ENCODE assay signal across 22 cellular contexts in the genomic region with DNA sequence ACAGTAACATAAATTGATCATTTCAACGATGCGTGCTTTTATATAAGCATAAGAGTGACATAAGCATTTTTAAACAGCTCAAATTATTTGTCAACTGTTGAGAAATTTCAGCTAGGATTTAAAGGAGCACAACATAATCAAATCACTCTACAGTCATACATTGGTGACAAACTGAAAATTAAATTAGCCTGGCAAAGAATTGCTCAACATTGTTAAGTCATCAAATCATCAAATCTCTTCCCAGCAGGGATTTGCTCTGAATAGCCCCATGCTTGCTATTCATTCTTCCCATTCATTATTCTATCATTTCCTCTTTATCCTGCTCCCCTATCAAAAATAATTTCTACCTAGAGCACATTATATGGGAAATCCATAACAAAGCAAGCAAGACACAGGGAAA.
"Had no signal": no experiment of that assay in that cellular context is flagged by ENCODE, and none has a peak within 500 bp of the region (broad histone marks: within the 10 kb centered on the region; RNA-seq: fewer than 3 reads in every experiment).

No MANE protein-coding gene starts in this region.

- DNase-seq: activated CD4-positive, alpha-beta T cell treated with anti-CD3 and anti-CD28 coated beads for 1 hour; activated CD4-positive, alpha-beta T cell treated with anti-CD3 and anti-CD28 coated beads, Interleukin-2, amount 50 U/mL, for 48 hours; activated naive CD4-positive, alpha-beta T cell; activated naive CD8-positive, alpha-beta T cell treated with anti-CD3 and anti-CD28 coated beads for 36 hours; activated T-cell treated with anti-CD3 and anti-CD28 coated beads for 4 hours; body of pancreas; caudate nucleus; gastrocnemius medialis; heart right ventricle; kidney glomerular epithelial cell; left ventricle myocardium inferior; mammary epithelial cell; midbrain; nucleus accumbens; posterior cingulate gyrus; stimulated activated CD8-positive, alpha-beta memory T cell treated with anti-CD3 and anti-CD28 coated beads, Interleukin-4, amount 100 ng/mL, for 48 hours; stimulated activated naive CD4-positive, alpha-beta T cell; substantia nigra; T-helper 2 cell; tibial artery; WERI-Rb-1 had no signal

- ATAC-seq: activated T-helper 17 cell treated with anti-CD3 and anti-CD28 coated beads, Interleukin-2, amount 50 U/mL, for 72 hours; body of pancreas; gastrocnemius medialis; heart right ventricle had no signal

- H3K4me3 ChIP-seq: body of pancreas, gastrocnemius medialis, heart right ventricle, left ventricle myocardium inferior, tibial artery had no signal
